26 cellular contexts compared by ENCODE assay signal in genomic region chr10:38156416-38157269, GRCh38.
"Had no signal": no experiment of that assay in that cellular context is flagged by ENCODE, and none has a peak within 500 bp of the region (broad histone marks: within the 10 kb centered on the region; RNA-seq: fewer than 3 reads in every experiment).

No MANE protein-coding gene starts in this region.

- H3K4me3 ChIP-seq: breast epithelium, esophagus muscularis mucosa, heart right ventricle, left ventricle myocardium inferior, lung, ovary, right lobe of liver, stomach, tibial artery had no signal

- H3K27ac ChIP-seq: breast epithelium, esophagus muscularis mucosa, foreskin keratinocyte, heart right ventricle, left ventricle myocardium inferior, neutrophil, ovary, right lobe of liver, stomach, tibial artery had no signal

- FAIRE-seq: islet of Langerhans had no signal

- H3K9me3 ChIP-seq: neutrophil, right lobe of liver had no signal

- DNase-seq: activated CD4-positive, alpha-beta T cell treated with anti-CD3 and anti-CD28 coated beads for 1 hour; activated CD4-positive, alpha-beta T cell treated with anti-CD3 and anti-CD28 coated beads, Interleukin-2, amount 10 ng/mL, durations not matched to agents 7 days and 5 days; activated CD8-positive, alpha-beta memory T cell treated with anti-CD3 and anti-CD28 coated beads, Interleukin-2, amount 10 ng/mL, durations not matched to agents 7 days and 5 days; activated CD8-positive, alpha-beta T cell treated with anti-CD3 and anti-CD28 coated beads, Interleukin-2, amount 10 ng/mL, durations not matched to agents 7 days and 5 days; activated naive CD4-positive, alpha-beta T cell; activated T-cell treated with anti-CD3 and anti-CD28 coated beads, Interleukin-2, amount 50 U/mL, for 72 hours; central memory CD4-positive, alpha-beta T cell; endodermal cell; foreskin keratinocyte; heart right ventricle; left ventricle myocardium inferior; mesendoderm; ovary; right lobe of liver; stimulated activated CD4-positive, alpha-beta T cell treated with anti-CD3 and anti-CD28 coated beads, Interleukin-2, amount 100 ng/mL, for 48 hours; stomach; T-helper 17 cell; T1000; tibial artery had no signal

- H3K4me1 ChIP-seq: breast epithelium, esophagus muscularis mucosa, foreskin keratinocyte, heart right ventricle, left ventricle myocardium inferior, right lobe of liver, stomach, tibial artery had no signal

- H3K27me3 ChIP-seq: breast epithelium, esophagus muscularis mucosa, foreskin keratinocyte, heart right ventricle, neutrophil, ovary, right lobe of liver, stomach, tibial artery had no signal

- H3K36me3 ChIP-seq: breast epithelium, esophagus muscularis mucosa, heart right ventricle, left ventricle myocardium inferior, neutrophil, ovary, right lobe of liver, stomach had no signal

- ATAC-seq: activated CD8-positive, alpha-beta memory T cell treated with anti-CD3 and anti-CD28 coated beads, Interleukin-2, amount 10 ng/mL, durations not matched to agents 7 days and 5 days; activated CD8-positive, alpha-beta T cell treated with anti-CD3 and anti-CD28 coated beads, Interleukin-2, amount 10 ng/mL, durations not matched to agents 7 days and 5 days; activated naive CD4-positive, alpha-beta T cell treated with anti-CD3 and anti-CD28 coated beads, Interleukin-2, amount 50 U/mL, for 72 hours; activated T-cell treated with anti-CD3 and anti-CD28 coated beads, Interleukin-2, amount 50 U/mL, for 72 hours; foreskin keratinocyte; heart right ventricle; T-helper 17 cell; WTC11 had no signal
